In the genomic region with DNA sequence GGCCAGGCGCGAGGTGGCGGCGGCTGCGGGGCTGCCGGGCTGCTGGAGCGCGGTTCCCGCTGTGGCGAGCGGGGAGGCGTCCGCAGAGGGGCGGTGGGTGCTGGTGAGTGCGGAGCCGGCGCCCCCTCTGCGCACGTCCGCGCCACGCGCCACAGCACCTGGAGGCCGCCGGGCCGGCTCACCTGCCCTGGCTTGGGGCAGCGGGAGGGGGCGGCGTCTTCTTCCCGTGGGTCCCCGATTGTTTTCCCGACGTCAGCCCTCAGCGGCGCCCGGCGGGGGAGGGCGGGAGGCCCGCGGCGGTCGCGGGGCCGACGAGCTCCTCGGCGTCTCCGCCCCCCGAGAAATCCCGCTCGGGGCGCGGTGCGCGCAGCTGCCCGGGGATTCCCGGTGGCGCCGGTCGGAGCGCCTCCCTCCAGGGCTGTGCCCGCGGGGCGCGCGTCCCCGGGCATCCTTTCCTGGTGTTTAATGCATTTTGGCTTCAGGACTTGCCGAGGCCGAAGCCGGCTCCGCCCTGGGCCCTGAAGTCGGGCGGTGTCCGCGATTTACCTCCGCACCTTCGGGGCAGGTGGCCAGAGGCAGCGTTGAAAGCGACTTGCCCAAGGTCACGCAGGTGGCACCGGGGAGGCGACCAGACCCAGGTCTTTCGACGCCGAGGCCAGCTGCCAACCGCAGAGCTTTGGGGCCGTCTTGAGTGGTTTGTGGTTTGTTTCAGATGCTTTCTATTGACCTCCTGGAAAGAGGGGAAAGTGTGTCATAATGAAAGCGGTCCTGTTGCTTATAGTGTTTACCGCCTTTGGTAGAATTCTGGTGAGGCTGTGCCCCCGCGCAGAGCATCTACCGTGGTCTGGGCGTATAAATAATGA, we compare ENCODE assay signal across 7 cellular contexts. TPM values are rescaled to one million over a fixed set of nuclear protein-coding genes. Genes with fewer than 3 reads are reported as not detected.
DNase-seq lines count a peak whose midpoint lies in the region; ATAC-seq and TF ChIP-seq lines count a peak whose summit lies in the region.

No MANE protein-coding gene starts in this region.

- H3K4me3 ChIP-seq in dorsolateral prefrontal cortex (peak overlapping the region; percentile 61 to 99 (median 86)), lower lobe of right lung (peak overlapping the region; percentile 71)

- ATAC-seq in GM18502 (IDR thresholded peaks at IDR 0.05; ENCODE audit: poor library complexity, unreplicated experiment) = peak; percentile 54
- peak; percentile 50 for ATAC-seq in HG02610 (IDR thresholded peaks at IDR 0.05; ENCODE audit: unreplicated experiment)
- ATAC-seq in lower lobe of right lung = peak; percentile 78 to 84

- no peaks in the 10 kb centered on the region for H3K9me3 ChIP-seq in lower lobe of right lung

- POLR2A ChIA-PET in activated CD4-positive, alpha-beta memory T cell treated with anti-CD3 and anti-CD28 coated beads for 36 hours (lab: Charles Lee) = interaction anchor here (0.8 to 1.7 kb wide), 7 partner anchors 10 to 116 kb away, joined by 3 to 8 read pairs (median 4); no protein-coding TSS in a partner anchor

- TF ChIP-seq CTCF in dorsolateral prefrontal cortex (IDR thresholded peaks at IDR 0.05 in 54 of 56, conservative IDR thresholded peaks at IDR 0.05 in 2 of 56; ENCODE audit: low read depth in 1 of 56, partially characterized antibody in 56 of 56) (peak in 2 of 56 donors; percentile 4 to 5), lower lobe of right lung (IDR thresholded peaks at IDR 0.05) (no peak)

- peaks cover 4% of the 10 kb centered on the region for H3K36me3 Mint-ChIP-seq in activated CD4-positive, alpha-beta memory T cell treated with anti-CD3 and anti-CD28 coated beads for 36 hours

- H3K4me1 ChIP-seq in lower lobe of right lung = peaks cover 50% of the 10 kb centered on the region

- H3K27me3 ChIP-seq in dorsolateral prefrontal cortex = no peaks in the 10 kb centered on the region
- no peaks in the 10 kb centered on the region for H3K27me3 ChIP-seq in lower lobe of right lung (ENCODE audit: low read depth)

- H3K36me3 ChIP-seq in lower lobe of right lung = no peaks in the 10 kb centered on the region

- H3K4me3 Mint-ChIP-seq in activated CD4-positive, alpha-beta memory T cell treated with anti-CD3 and anti-CD28 coated beads for 36 hours = peak overlapping the region; percentile 89

- H3K27ac ChIP-seq in dorsolateral prefrontal cortex (peak overlapping the region; percentile 32 to 99 (median 97)), lower lobe of right lung (peak overlapping the region; percentile 96)

- H3K9me3 Mint-ChIP-seq in activated CD4-positive, alpha-beta memory T cell treated with anti-CD3 and anti-CD28 coated beads for 36 hours = peaks cover 2% of the 10 kb centered on the region

- CTCF ChIA-PET in activated CD4-positive, alpha-beta memory T cell treated with anti-CD3 and anti-CD28 coated beads for 36 hours (lab: Charles Lee) = interaction anchor here (0.6 to 5.1 kb wide), 7 partner anchors 11 to 76 kb away, joined by 3 to 28 read pairs (median 7); no protein-coding TSS in a partner anchor

- DNase-seq in NCI-H146 (lab: John Stamatoyannopoulos, UW) (peak; percentile 80), dorsolateral prefrontal cortex (peak in 7 of 10 donors; percentile 32 to 73 (median 45)), lower lobe of right lung (peak; percentile 76)
- DNase-seq in activated CD4-positive, alpha-beta memory T cell treated with anti-CD3 and anti-CD28 coated beads for 36 hours = peak; percentile 82
- DNase-seq in stimulated activated CD4-positive, alpha-beta T cell treated with anti-CD3 and anti-CD28 coated beads, Interleukin-4, amount 100 ng/mL, for 48 hours (ENCODE audit: low read depth in 2 of 2) = peak; percentile 38 to 53

- intact Hi-C loops in activated CD4-positive, alpha-beta memory T cell treated with anti-CD3 and anti-CD28 coated beads for 36 hours (cut with micrococcal nuclease) = loop anchor here (1.0 to 10.0 kb wide), 9 partner anchors 13 to 780 kb away; partner anchors contain the start of genes ACADSB, ATE1, BUB3 and IKZF5
- intact Hi-C loops in dorsolateral prefrontal cortex (cut with DNase I) (loop anchor here (2.0 to 5.0 kb wide), 5 partner anchors 38 to 87 kb away; partner anchors contain the start of gene HTRA1 (in 1 of the 2)), lower lobe of right lung (cut with DNase I) (no loop called here)

- H3K27me3 Mint-ChIP-seq in activated CD4-positive, alpha-beta memory T cell treated with anti-CD3 and anti-CD28 coated beads for 36 hours = peaks cover 15% of the 10 kb centered on the region

- H3K27ac Mint-ChIP-seq in activated CD4-positive, alpha-beta memory T cell treated with anti-CD3 and anti-CD28 coated beads for 36 hours = peak overlapping the region; percentile 94

- peaks cover 41% of the 10 kb centered on the region for H3K4me1 Mint-ChIP-seq in activated CD4-positive, alpha-beta memory T cell treated with anti-CD3 and anti-CD28 coated beads for 36 hours (ENCODE audit: low read depth)

RNA-seq across cellular contexts. Expression of gene PLEKHA1, which starts 0.6 kb away (rescaled TPM):
- total RNA-seq in activated CD4-positive, alpha-beta memory T cell treated with anti-CD3 and anti-CD28 coated beads for 36 hours = 10 to 100 TPM; 11.1 to 12.9 TPM
- total RNA-seq in dorsolateral prefrontal cortex (100 to 1,000 TPM in 89 of 120 experiments, 10 to 100 TPM in 31; 60.2 to 156 (median 112) TPM), lower lobe of right lung (46.1 TPM)

Comparison
In these comparisons a context has a peak if more than half of its experiments do, and no peak if none do; other contexts are left out.
1. Peak in every context shown above with its lines: DNase-seq, ATAC-seq, H3K4me3 ChIP-seq and H3K27ac ChIP-seq.